ENCODE assay signal across 20 cellular contexts in the genomic region with DNA sequence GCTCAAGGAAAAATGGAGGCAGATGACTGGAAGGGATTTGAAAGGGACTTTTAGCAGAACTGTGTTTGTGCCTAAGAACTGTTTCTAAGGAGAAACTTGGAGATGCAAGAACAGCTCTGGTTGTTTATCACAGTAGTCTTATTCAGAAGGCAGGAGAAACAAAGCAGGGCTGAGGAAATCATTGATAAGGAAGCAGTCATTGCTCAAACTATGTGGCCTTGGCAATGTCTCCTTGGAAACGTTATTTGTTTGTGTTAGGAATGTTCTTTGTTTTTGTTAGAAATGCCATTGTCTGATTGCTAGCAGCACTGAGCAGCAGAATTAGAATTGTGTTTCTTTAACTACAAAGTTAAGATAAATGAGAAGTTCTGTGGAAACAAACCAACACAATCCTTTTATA.
A peak's percentile ranks its signal among the peaks of the same experiment; 100 is the strongest.
DNase-seq lines count a peak whose midpoint lies in the region; ATAC-seq and TF ChIP-seq lines count a peak whose summit lies in the region.
"Had no signal": no experiment of that assay in that cellular context is flagged by ENCODE, and none has a peak within 500 bp of the region (broad histone marks: within the 10 kb centered on the region; RNA-seq: fewer than 3 reads in every experiment).

No MANE protein-coding gene starts in this region.

- CTCF ChIA-PET in WTC11 (lab: Charles Lee), result interaction anchor here (1.0 kb wide), 1 partner anchor 1138 kb away, joined by 3 read pairs; no protein-coding TSS in a partner anchor

- no peak for TF ChIP-seq CTCF in WTC11 (IDR thresholded peaks at IDR 0.05)
- no peak for TF ChIP-seq CTCF in heart left ventricle (IDR thresholded peaks at IDR 0.05)
- no peak for TF ChIP-seq CTCF in lower leg skin (IDR thresholded peaks at IDR 0.05)
- TF ChIP-seq CTCF in BE2C (IDR thresholded peaks at IDR 0.05; ENCODE audit: low read depth, low read length), result no peak

- H3K4me1 ChIP-seq in heart left ventricle (peaks cover 0 to 11% (median 0%) of the 10 kb centered on the region in 12 donors), mesodermal cell (ENCODE audit: control insufficient read depth, insufficient read depth, low read length, poor library complexity, severe bottlenecking) (peaks cover 11% of the 10 kb centered on the region), BE2C (no peaks in the 10 kb centered on the region)

- WGBS in heart left ventricle, 4 donors, result 0% methylated on average over 1 of the region's 1 CpG
- 19% methylated on average over 1 of the region's 1 CpG; no CpG with 5 or more reads in 1 of the 2 experiments for WGBS in mesodermal cell (ENCODE audit: insufficient coverage in 2 of 2), 2 experiments
- WGBS in lower leg skin, 2 donors, result 5 to 13% methylated on average over 1 of the region's 1 CpG

- H3K27me3 Mint-ChIP-seq in WTC11 (ENCODE audit: low read depth), result no peaks in the 10 kb centered on the region
- H3K27me3 Mint-ChIP-seq: activated CD8-positive, alpha-beta memory T cell treated with anti-CD3 and anti-CD28 coated beads, Interleukin-2, amount 10 ng/mL, durations not matched to agents 7 days and 5 days had no signal

- intact Hi-C loops in heart left ventricle (cut with DNase I) (no loop called here), lower leg skin (cut with DNase I; ENCODE audit: low total_unique reads) (no loop called here)

- peaks cover 9% of the 10 kb centered on the region for H3K9me3 Mint-ChIP-seq in WTC11

- H3K4me3 Mint-ChIP-seq in WTC11, result no peak overlapping the region
- H3K4me3 Mint-ChIP-seq: activated CD8-positive, alpha-beta memory T cell treated with anti-CD3 and anti-CD28 coated beads, Interleukin-2, amount 10 ng/mL, durations not matched to agents 7 days and 5 days had no signal

- H3K27ac Mint-ChIP-seq in WTC11, result peak overlapping the region; percentile 3; the same call in 1 of the 2 replicates
- H3K27ac Mint-ChIP-seq: activated CD8-positive, alpha-beta memory T cell treated with anti-CD3 and anti-CD28 coated beads, Interleukin-2, amount 10 ng/mL, durations not matched to agents 7 days and 5 days had no signal

- in situ Hi-C loops in Caki2 (cut with HindIII; ENCODE audit: low pct_unique_long_range_greater_than_20kb, low sequenced_read_pairs), result no loop called here

- H3K9me3 ChIP-seq in heart left ventricle (peaks cover 0 to 2% (median 0%) of the 10 kb centered on the region in 12 donors), mesodermal cell (ENCODE audit: control insufficient read depth, low read length) (peaks cover 3% of the 10 kb centered on the region), BE2C (no peaks in the 10 kb centered on the region)

- TF ChIP-seq POLR2A in heart left ventricle (IDR thresholded peaks at IDR 0.05) (no peak), lower leg skin (IDR thresholded peaks at IDR 0.05) (no peak)

- H3K4me1 Mint-ChIP-seq in WTC11, result peaks cover 9% of the 10 kb centered on the region
- H3K4me1 Mint-ChIP-seq: activated CD8-positive, alpha-beta memory T cell treated with anti-CD3 and anti-CD28 coated beads, Interleukin-2, amount 10 ng/mL, durations not matched to agents 7 days and 5 days had no signal

- peak; percentile 10 for DNase-seq in Caki2 (ENCODE audit: low read depth)
- no peak for DNase-seq in WTC11 (ENCODE audit: low spot score)
- DNase-seq in heart left ventricle, result no peak
- DNase-seq in lower leg skin (ENCODE audit: low spot score in 2 of 2), result no peak
- no peak for DNase-seq in activated effector memory CD4-positive, alpha-beta T cell treated with Interleukin-2 at 50 U/mL for 16 hours
- DNase-seq in NCI-H510A (lab: John Stamatoyannopoulos, UW), result no peak
- no peak for DNase-seq in BE2C
- DNase-seq: activated CD4-positive, CD25-positive, alpha-beta regulatory T cell; activated CD8-positive, alpha-beta memory T cell treated with anti-CD3 and anti-CD28 coated beads, Interleukin-2, amount 10 ng/mL, durations not matched to agents 7 days and 5 days; activated gamma-delta T cell; aorta; COR-L47; dorsolateral prefrontal cortex; GF-D8; NCI-H1092 treated with DMSO at 0.1 percent for 48 hours; NCI-H2171 treated with DMSO at 0.1 percent for 48 hours; posterior cingulate gyrus; stimulated activated naive CD8-positive, alpha-beta T cell treated with anti-CD3 and anti-CD28 coated beads, Interleukin-15, Interleukin-2, amounts not matched to agents 100 U/mL and 50 U/mL, for 24 hours; T-helper 1 cell had no signal

- H3K36me3 Mint-ChIP-seq in WTC11, result 0 out of 2 replicates have a peak, but pooled peaks cover 6% of the 10 kb centered on the region
- H3K36me3 Mint-ChIP-seq: activated CD8-positive, alpha-beta memory T cell treated with anti-CD3 and anti-CD28 coated beads, Interleukin-2, amount 10 ng/mL, durations not matched to agents 7 days and 5 days had no signal

- H3K27me3 ChIP-seq in heart left ventricle, result no peaks in the 10 kb centered on the region
- no peaks in the 10 kb centered on the region for H3K27me3 ChIP-seq in BE2C
- H3K27me3 ChIP-seq: dorsolateral prefrontal cortex had no signal

- ATAC-seq in WTC11 (peak; percentile 46), heart left ventricle (peak in 3 of 4 donors; percentile 39 to 73 (median 59))
- ATAC-seq: activated CD8-positive, alpha-beta memory T cell treated with anti-CD3 and anti-CD28 coated beads, Interleukin-2, amount 10 ng/mL, durations not matched to agents 7 days and 5 days; stimulated activated naive CD8-positive, alpha-beta T cell treated with anti-CD3 and anti-CD28 coated beads, Interleukin-15, Interleukin-2, amounts not matched to agents 100 U/mL and 50 U/mL, for 24 hours had no signal

- POLR2A ChIA-PET in WTC11 (lab: Charles Lee), result no interaction called here

- H3K36me3 ChIP-seq in heart left ventricle (no peaks in the 10 kb centered on the region), mesodermal cell (ENCODE audit: control insufficient read depth, insufficient read depth, low read length) (no peaks in the 10 kb centered on the region), BE2C (no peaks in the 10 kb centered on the region)

- H3K4me3 ChIP-seq in heart left ventricle, result no peak overlapping the region
- no peak overlapping the region for H3K4me3 ChIP-seq in mesodermal cell (ENCODE audit: extremely low read depth, insufficient read depth, low read length, poor library complexity, severe bottlenecking)
- H3K4me3 ChIP-seq in lower leg skin (ENCODE audit: low read depth, poor library complexity, severe bottlenecking), result no peak overlapping the region
- H3K4me3 ChIP-seq in BE2C (ENCODE audit: low read depth, low read length), result no peak overlapping the region
- H3K4me3 ChIP-seq: dorsolateral prefrontal cortex had no signal

- H3K27ac ChIP-seq in heart left ventricle, result no peak overlapping the region
- peak overlapping the region; percentile 100 for H3K27ac ChIP-seq in mesodermal cell (ENCODE audit: low read depth, low read length, severe bottlenecking)
- H3K27ac ChIP-seq: dorsolateral prefrontal cortex had no signal

TF ChIP-seq in WTC11, 78 proteins besides CTCF, POLR2A, EP300 and RAD21 (continues in another document):
- no peak for TF ChIP-seq MXD4 (CRISPR knock-in tag; IDR thresholded peaks at IDR 0.05; ENCODE audit: borderline replicate concordance)
- no peak for TF ChIP-seq ZNF512 (CRISPR knock-in tag; IDR thresholded peaks at IDR 0.05; ENCODE audit: borderline replicate concordance)
- no peak for TF ChIP-seq ZNF425 (CRISPR knock-in tag; conservative IDR thresholded peaks at IDR 0.05)
- no peak for TF ChIP-seq SMAD3 (CRISPR knock-in tag; IDR thresholded peaks at IDR 0.05; ENCODE audit: borderline replicate concordance)
- TF ChIP-seq CBFB (CRISPR knock-in tag; IDR thresholded peaks at IDR 0.05; ENCODE audit: low read depth), result no peak
- TF ChIP-seq PRRX2 (CRISPR knock-in tag; IDR thresholded peaks at IDR 0.05), result no peak
- TF ChIP-seq ZNF416 (CRISPR knock-in tag; IDR thresholded peaks at IDR 0.05), result no peak
- TF ChIP-seq NR3C1 (CRISPR knock-in tag; conservative IDR thresholded peaks at IDR 0.05; ENCODE audit: low read depth), result no peak
